11 cellular contexts compared by ENCODE assay signal in the genomic region with DNA sequence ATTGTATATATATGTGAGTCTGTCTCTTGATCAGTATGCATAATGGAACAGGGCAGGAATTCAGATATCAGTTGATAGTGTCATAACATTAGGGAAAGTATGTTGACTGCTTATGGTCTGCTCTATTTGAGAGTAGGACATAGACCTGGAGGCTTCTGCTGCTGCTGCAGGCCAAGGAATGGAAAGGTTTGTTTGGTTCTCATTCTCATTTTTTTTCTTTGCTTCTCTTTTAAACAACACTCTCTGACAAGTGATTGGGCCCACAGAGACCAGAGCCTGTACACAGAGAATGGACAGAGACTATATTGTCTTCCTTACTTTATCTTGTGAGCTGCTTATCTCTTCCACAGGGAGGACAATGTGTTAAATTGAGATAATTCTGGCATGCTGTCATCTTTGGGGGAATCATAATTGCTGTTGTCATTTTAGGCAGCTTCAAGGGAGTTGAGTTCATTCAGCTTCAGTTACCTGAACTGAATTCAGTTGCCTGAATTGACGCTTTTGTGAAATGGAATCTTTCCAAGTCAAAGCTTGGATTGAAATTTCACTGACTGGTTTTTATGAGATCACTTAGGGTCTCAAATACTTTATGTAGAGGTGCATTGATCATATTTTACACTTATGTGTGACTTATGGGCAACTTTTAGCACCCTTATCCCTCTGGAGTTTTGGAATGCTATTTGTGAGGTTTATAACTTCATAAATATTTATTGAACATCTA. TPM values are rescaled to one million over a fixed set of nuclear protein-coding genes. Genes with fewer than 3 reads are reported as not detected.
A peak's percentile ranks its signal among the peaks of the same experiment; 100 is the strongest.
DNase-seq lines count a peak whose midpoint lies in the region; ATAC-seq and TF ChIP-seq lines count a peak whose summit lies in the region.
"Had no signal": no experiment of that assay in that cellular context is flagged by ENCODE, and none has a peak within 500 bp of the region (broad histone marks: within the 10 kb centered on the region; RNA-seq: fewer than 3 reads in every experiment).

No MANE protein-coding gene starts in this region.

- H3F3A ChIP-seq in DOHH2 (ENCODE audit: control insufficient read depth, insufficient read depth), result peaks cover 29% of the 10 kb centered on the region

- peak overlapping the region in 1 of 2 donors; percentile 14 for H3K9ac ChIP-seq in colonic mucosa (ENCODE audit: low read depth in 2 of 2, low read length in 2 of 2)
- H3K9ac ChIP-seq: neural progenitor cell had no signal

- intact Hi-C loops in OCI-LY7 (cut with micrococcal nuclease; ENCODE audit: unreplicated experiment) (no loop called here), colonic mucosa (cut with DNase I) (no loop called here)

- CTCF ChIA-PET in OCI-LY7 (lab: Charles Lee; ENCODE audit: unreplicated experiment), result interaction anchor here (0.7 to 1.2 kb wide), 3 partner anchors 11 to 138 kb away, joined by 3 read pairs; no protein-coding TSS in a partner anchor

- H3K36me3 Mint-ChIP-seq in progenitor cell of endocrine pancreas (ENCODE audit: insufficient read depth), result peaks cover 3% of the 10 kb centered on the region

- H3K9me3 ChIP-seq in DOHH2 (ENCODE audit: control insufficient read depth, insufficient read depth, low read length) (no peaks in the 10 kb centered on the region), OCI-LY7 (ENCODE audit: low read length) (no peaks in the 10 kb centered on the region), colonic mucosa (no peaks in the 10 kb centered on the region)
- H3K9me3 ChIP-seq: SJCRH30 had no signal

- peak overlapping the region; percentile 95 for H3K27ac ChIP-seq in DOHH2 (ENCODE audit: low read depth, low read length)
- peak overlapping the region; percentile 90 for H3K27ac ChIP-seq in OCI-LY7 (ENCODE audit: low read depth, low read length, poor library complexity, severe bottlenecking)
- H3K27ac ChIP-seq in colonic mucosa, result peak overlapping the region; percentile 85
- H3K27ac ChIP-seq: neural progenitor cell, SJCRH30 had no signal

- no peak for ATAC-seq in GM19452 (IDR thresholded peaks at IDR 0.05; ENCODE audit: unreplicated experiment)
- ATAC-seq: HCT116 had no signal

- DNase-seq in OCI-LY7 (ENCODE audit: low spot score) (no peak), colonic mucosa (no peak), progenitor cell of endocrine pancreas (ENCODE audit: low spot score, unreplicated experiment) (no peak), iPS-NIHi7 (ENCODE audit: extremely low spot score) (no peak)
- DNase-seq in activated effector memory CD4-positive, alpha-beta T cell treated with anti-CD3 and anti-CD28 coated beads, Interleukin-2, amount 50 U/mL, for 16 hours, result no peak
- DNase-seq: NCI-H2081, SJCRH30 had no signal

- no peak overlapping the region for H3K4me3 Mint-ChIP-seq in progenitor cell of endocrine pancreas (ENCODE audit: low read depth)
- H3K4me3 Mint-ChIP-seq: neural progenitor cell had no signal

- H3K9me2 ChIP-seq in DOHH2 (replicated peaks; ENCODE audit: control insufficient read depth, low read length) (no peaks in the 10 kb centered on the region), OCI-LY7 (ENCODE audit: insufficient read depth, low read length) (no peaks in the 10 kb centered on the region)

- no TSS peak for BruUV-seq in OCI-LY7 (replicated peaks; lab: Mats Ljungman, UMichigan)

- H3K4me1 Mint-ChIP-seq in progenitor cell of endocrine pancreas (ENCODE audit: low read depth), result peaks cover 25% of the 10 kb centered on the region
- H3K4me1 Mint-ChIP-seq: neural progenitor cell had no signal

- peaks cover 81% of the 10 kb centered on the region for H3K4me1 ChIP-seq in DOHH2 (ENCODE audit: control insufficient read depth, low read length)
- peaks cover 64% of the 10 kb centered on the region for H3K4me1 ChIP-seq in OCI-LY7 (ENCODE audit: insufficient read depth, low read length, poor library complexity, severe bottlenecking)
- peaks cover 27% of the 10 kb centered on the region for H3K4me1 ChIP-seq in colonic mucosa
- H3K4me1 ChIP-seq: neural progenitor cell had no signal

- POLR2A ChIA-PET in OCI-LY7 (lab: Charles Lee), result interaction anchor here (0.6 to 2.2 kb wide), 4 partner anchors 9 to 771 kb away, joined by 3 to 13 read pairs (median 3); no protein-coding TSS in a partner anchor

- H3K4me2 ChIP-seq in DOHH2 (ENCODE audit: low read length), result peak overlapping the region; percentile 88
- H3K4me2 ChIP-seq in OCI-LY7 (ENCODE audit: low read length), result no peak overlapping the region
- H3K4me2 ChIP-seq: neural progenitor cell had no signal

- no peaks in the 10 kb centered on the region for H3K9me3 Mint-ChIP-seq in progenitor cell of endocrine pancreas (ENCODE audit: low read depth)
- H3K9me3 Mint-ChIP-seq: neural progenitor cell had no signal

- no peak for TF ChIP-seq CTCF in DOHH2 (IDR thresholded peaks at IDR 0.05; ENCODE audit: low read depth, low read length, poor library complexity, severe bottlenecking)
- TF ChIP-seq CTCF in OCI-LY7 (conservative IDR thresholded peaks at IDR 0.05; ENCODE audit: low read length), result no peak
- TF ChIP-seq CTCF in colonic mucosa (IDR thresholded peaks at IDR 0.05), result no peak
- TF ChIP-seq CTCF in progenitor cell of endocrine pancreas (IDR thresholded peaks at IDR 0.05; ENCODE audit: unreplicated experiment), result no peak

- H2AFZ ChIP-seq in OCI-LY7 (ENCODE audit: low read length), result no peak overlapping the region
- H2AFZ ChIP-seq: neural progenitor cell had no signal

- H3K27me3 ChIP-seq in DOHH2 (ENCODE audit: control insufficient read depth, low read length), result no peaks in the 10 kb centered on the region
- no peaks in the 10 kb centered on the region for H3K27me3 ChIP-seq in colonic mucosa
- H3K27me3 ChIP-seq: neural progenitor cell, SJCRH30 had no signal

- no peaks in the 10 kb centered on the region for H3K27me3 Mint-ChIP-seq in progenitor cell of endocrine pancreas

- H3K4me3 ChIP-seq in DOHH2 (ENCODE audit: low read length), result peak overlapping the region; percentile 59; the same call in 1 of the 2 replicates
- no peak overlapping the region for H3K4me3 ChIP-seq in OCI-LY7 (ENCODE audit: low read depth, low read length, poor library complexity, severe bottlenecking)
- no peak overlapping the region for H3K4me3 ChIP-seq in colonic mucosa
- H3K4me3 ChIP-seq: neural progenitor cell, SJCRH30 had no signal

- H4K20me1 ChIP-seq in DOHH2 (ENCODE audit: control insufficient read depth, insufficient read depth, low read depth, low read length) (peaks cover 4% of the 10 kb centered on the region; the same call in 1 of the 2 replicates), OCI-LY7 (ENCODE audit: insufficient read depth, low read length) (no peaks in the 10 kb centered on the region)

- peak overlapping the region; percentile 71 for H3K27ac Mint-ChIP-seq in progenitor cell of endocrine pancreas
- H3K27ac Mint-ChIP-seq: neural progenitor cell had no signal

- H3K79me2 ChIP-seq in DOHH2 (ENCODE audit: control insufficient read depth, low read length), result peaks cover 87% of the 10 kb centered on the region
- peaks cover 81% of the 10 kb centered on the region for H3K79me2 ChIP-seq in OCI-LY7 (ENCODE audit: insufficient read depth, low read depth, low read length)

- H3K36me3 ChIP-seq in DOHH2 (ENCODE audit: control insufficient read depth, low read length), result peaks cover 66% of the 10 kb centered on the region
- H3K36me3 ChIP-seq in OCI-LY7 (ENCODE audit: insufficient read depth, low read length), result peaks cover 67% of the 10 kb centered on the region
- H3K36me3 ChIP-seq in colonic mucosa, result peaks cover 7% of the 10 kb centered on the region

RNA-seq across cellular contexts. Expression of a gene that starts 16.9 kb away (rescaled TPM):
- total RNA-seq in OCI-LY7 (2014; rRNA removed; shearing (Covaris generic)), result 184 and 193 TPM in 2 replicates
- 276 and 296 TPM in 2 replicates for total RNA-seq in OCI-LY7 (2022)
- total RNA-seq in colonic mucosa, result 100 to 1,000 TPM; 500 to 548 TPM
- total RNA-seq in progenitor cell of endocrine pancreas, result 154 and 179 TPM in 2 replicates

RNA-seq across cellular contexts. Expression of a gene that starts 39.6 kb away (rescaled TPM):
- total RNA-seq in OCI-LY7 (2014; rRNA removed; shearing (Covaris generic)), result 49.7 and 55.9 TPM in 2 replicates
- total RNA-seq in OCI-LY7 (2022) (66.5 and 75.4 TPM in 2 replicates), colonic mucosa (10 to 100 TPM; 25.7 to 37.7 TPM), progenitor cell of endocrine pancreas (64.6 and 67.3 TPM in 2 replicates)
